ENCODE assay signal across 1 cellular context in the genomic region with DNA sequence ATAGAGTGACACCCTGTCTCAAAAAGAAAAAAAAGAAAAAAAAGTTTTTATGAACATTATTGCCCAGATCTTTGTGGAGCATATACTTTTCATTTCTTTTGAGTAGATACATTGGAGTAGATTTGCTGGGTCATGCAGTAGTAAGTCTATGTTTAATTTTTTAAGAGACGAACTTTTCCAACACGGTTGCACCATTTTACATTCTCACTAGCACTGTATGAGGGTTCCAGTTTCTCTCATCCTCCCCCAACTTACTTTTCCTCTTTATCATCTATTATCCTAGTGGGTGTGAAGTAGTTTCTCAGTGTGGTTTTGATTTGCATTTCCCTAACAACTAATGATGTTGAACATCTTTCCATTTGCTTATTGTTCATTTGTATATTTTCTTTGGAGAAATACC.
A peak's percentile ranks its signal among the peaks of the same experiment; 100 is the strongest.
TF ChIP-seq lines count a peak whose summit lies in the region.

No MANE protein-coding gene starts in this region.

TF ChIP-seq in K562, 482 proteins besides CTCF, POLR2A, EP300 and RAD21:
- TF ChIP-seq COPS2 (conservative IDR thresholded peaks at IDR 0.05) (no peak), ZC3H11A (IDR thresholded peaks at IDR 0.05; ENCODE audit: low read depth, low read length) (no peak), ZC3H8 (IDR thresholded peaks at IDR 0.05) (no peak), RHOXF2B (CRISPR knock-in tag; conservative IDR thresholded peaks at IDR 0.05) (no peak), LARP7 (IDR thresholded peaks at IDR 0.05) (no peak)
- TF ChIP-seq, protein P1, sequence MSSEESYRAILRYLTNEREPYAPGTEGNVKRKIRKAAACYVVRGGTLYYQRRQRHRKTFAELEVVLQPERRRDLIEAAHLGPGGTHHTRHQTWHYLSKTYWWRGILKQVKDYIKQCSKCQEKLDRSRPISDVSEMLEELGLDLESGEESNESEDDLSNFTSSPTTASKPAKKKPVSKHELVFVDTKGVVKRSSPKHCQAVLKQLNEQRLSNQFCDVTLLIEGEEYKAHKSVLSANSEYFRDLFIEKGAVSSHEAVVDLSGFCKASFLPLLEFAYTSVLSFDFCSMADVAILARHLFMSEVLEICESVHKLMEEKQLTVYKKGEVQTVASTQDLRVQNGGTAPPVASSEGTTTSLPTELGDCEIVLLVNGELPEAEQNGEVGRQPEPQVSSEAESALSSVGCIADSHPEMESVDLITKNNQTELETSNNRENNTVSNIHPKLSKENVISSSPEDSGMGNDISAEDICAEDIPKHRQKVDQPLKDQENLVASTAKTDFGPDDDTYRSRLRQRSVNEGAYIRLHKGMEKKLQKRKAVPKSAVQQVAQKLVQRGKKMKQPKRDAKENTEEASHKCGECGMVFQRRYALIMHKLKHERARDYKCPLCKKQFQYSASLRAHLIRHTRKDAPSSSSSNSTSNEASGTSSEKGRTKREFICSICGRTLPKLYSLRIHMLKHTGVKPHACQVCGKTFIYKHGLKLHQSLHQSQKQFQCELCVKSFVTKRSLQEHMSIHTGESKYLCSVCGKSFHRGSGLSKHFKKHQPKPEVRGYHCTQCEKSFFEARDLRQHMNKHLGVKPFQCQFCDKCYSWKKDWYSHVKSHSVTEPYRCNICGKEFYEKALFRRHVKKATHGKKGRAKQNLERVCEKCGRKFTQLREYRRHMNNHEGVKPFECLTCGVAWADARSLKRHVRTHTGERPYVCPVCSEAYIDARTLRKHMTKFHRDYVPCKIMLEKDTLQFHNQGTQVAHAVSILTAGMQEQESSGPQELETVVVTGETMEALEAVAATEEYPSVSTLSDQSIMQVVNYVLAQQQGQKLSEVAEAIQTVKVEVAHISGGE (CRISPR knock-in tag; IDR thresholded peaks at IDR 0.05): peak in 1 of 3 experiments; percentile 84; a peak in 2 of 6 replicates
TF ChIP-seq in K562: peak in this region for 1.
